In the genomic region with DNA sequence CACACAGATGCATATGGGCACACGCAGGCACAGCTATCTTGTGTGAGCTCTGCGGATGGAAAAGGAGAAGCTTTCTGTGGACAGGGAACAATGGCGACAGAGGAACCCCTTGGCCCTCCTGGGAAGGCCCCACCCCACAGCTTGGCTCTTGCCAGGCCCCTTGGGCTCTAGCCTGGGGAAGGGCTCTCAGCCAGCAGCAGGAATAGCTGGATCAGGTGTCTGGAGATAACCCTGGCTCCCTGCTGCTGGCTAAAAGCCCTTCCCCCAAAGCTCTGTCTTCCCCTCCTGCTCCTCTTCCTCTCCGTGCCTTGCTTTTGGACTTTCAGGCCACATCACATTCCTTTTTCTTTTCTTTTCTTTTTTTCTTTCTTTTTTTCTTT, we compare ENCODE assay signal across 1 cellular context.
TF ChIP-seq lines count a peak whose summit lies in the region.

No MANE protein-coding gene starts in this region.

TF ChIP-seq in HepG2, 621 proteins besides CTCF, POLR2A, EP300 and RAD21:
- TF ChIP-seq ZBTB38 (CRISPR knock-in tag; IDR thresholded peaks at IDR 0.05) (peak; percentile 4; the same call in 1 of the 2 replicates), ZNF30 (CRISPR knock-in tag; IDR thresholded peaks at IDR 0.05) (0 out of 2 replicates have a peak, but pooled peaks have one; percentile 30), CERS6 (CRISPR knock-in tag; IDR thresholded peaks at IDR 0.05) (no peak), ZNF329 (CRISPR knock-in tag; IDR thresholded peaks at IDR 0.05; ENCODE audit: low read depth) (peak; percentile 95), FOXO4 (CRISPR knock-in tag; conservative IDR thresholded peaks at IDR 0.05) (0 out of 2 replicates have a peak, but pooled peaks have one; percentile 12)
